27 cellular contexts compared by ENCODE assay signal in the genomic region with DNA sequence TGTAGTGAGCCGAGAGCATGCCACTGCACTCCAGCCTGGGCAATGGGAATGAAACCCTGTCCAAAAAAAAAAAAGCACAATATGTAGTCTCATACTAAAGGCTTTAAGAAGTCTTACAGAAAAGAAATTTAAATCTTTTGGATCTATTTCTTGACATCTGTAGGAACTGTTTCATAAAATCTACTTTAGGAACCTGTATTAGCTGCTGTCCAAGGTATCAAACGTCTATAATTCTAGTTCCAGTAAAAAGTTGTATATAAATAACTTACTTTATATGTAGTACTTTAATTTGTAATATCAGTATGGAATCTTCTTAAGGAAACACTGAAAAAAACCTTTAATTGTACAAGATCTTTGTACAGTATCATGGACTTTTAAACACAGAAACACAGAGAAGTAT.
"Had no signal": no experiment of that assay in that cellular context is flagged by ENCODE, and none has a peak within 500 bp of the region (broad histone marks: within the 10 kb centered on the region; RNA-seq: fewer than 3 reads in every experiment).

No MANE protein-coding gene starts in this region.

- DNase-seq: naive thymus-derived CD8-positive, alpha-beta T cell; nephron progenitor cell; nucleus accumbens; pancreas; psoas muscle; right cardiac atrium; right lobe of liver; sigmoid colon; small intestine; stimulated activated CD4-positive, alpha-beta T cell treated with anti-CD3 and anti-CD28 coated beads, Interleukin-15, amount 100 ng/mL, for 24 hours; stimulated activated CD4-positive, alpha-beta T cell treated with anti-CD3 and anti-CD28 coated beads, Interleukin-2, amount 100 ng/mL, for 24 hours; stimulated activated CD4-positive, alpha-beta T cell treated with anti-CD3 and anti-CD28 coated beads, Interleukin-2, amount 100 ng/mL, for 48 hours; stimulated activated CD4-positive, alpha-beta T cell treated with anti-CD3 and anti-CD28 coated beads, Interleukin-4, amount 100 ng/mL, for 24 hours; stimulated activated CD8-positive, alpha-beta memory T cell treated with anti-CD3 and anti-CD28 coated beads, Interleukin-4, amount 100 ng/mL, for 48 hours; stimulated activated naive CD4-positive, alpha-beta T cell; stimulated activated naive CD8-positive, alpha-beta T cell treated with anti-CD3 and anti-CD28 coated beads, Interleukin-15, amount 100 ng/mL, for 72 hours; stimulated activated naive CD8-positive, alpha-beta T cell treated with anti-CD3 and anti-CD28 coated beads, Interleukin-15, Interleukin-2, amounts not matched to agents 100 U/mL and 50 U/mL, for 24 hours; substantia nigra; thyroid gland; upper lobe of left lung had no signal

- H3K4me1 ChIP-seq: pancreas, psoas muscle, right lobe of liver, sigmoid colon, thyroid gland, tibial nerve, upper lobe of left lung, vagina had no signal

- FAIRE-seq: pancreas, small intestine, urothelium cell line had no signal

- H3K27me3 ChIP-seq: neutrophil, pancreas, right lobe of liver, sigmoid colon, thyroid gland, tibial nerve, upper lobe of left lung, vagina had no signal

- ATAC-seq: naive thymus-derived CD8-positive, alpha-beta T cell; natural killer cell treated with Interleukin-12 subunit alpha and Interleukin-12 subunit beta and Interleukin-15 and Interleukin-18, amount 100 ng/mL, for 72 hours; pancreas; psoas muscle; right cardiac atrium; right lobe of liver; stimulated activated memory B cell treated with anti-CD40 and anti-IgM and Interleukin-4, amounts not matched to agents 10 μg/mL and 1 μg/mL and 100 μg/mL, for 72 hours; stimulated activated naive CD8-positive, alpha-beta T cell treated with anti-CD3 and anti-CD28 coated beads, Interleukin-15, amount 100 ng/mL, for 72 hours; stimulated activated naive CD8-positive, alpha-beta T cell treated with anti-CD3 and anti-CD28 coated beads, Interleukin-15, Interleukin-2, amounts not matched to agents 100 U/mL and 50 U/mL, for 24 hours had no signal

- H3K4me3 ChIP-seq: pancreas, psoas muscle, right lobe of liver, sigmoid colon, thoracic aorta, thyroid gland, tibial nerve, upper lobe of left lung, vagina had no signal

- H3K27ac ChIP-seq: pancreas, psoas muscle, right lobe of liver, sigmoid colon, thoracic aorta, thyroid gland, tibial nerve, upper lobe of left lung, vagina had no signal

- H3K36me3 ChIP-seq: neutrophil, thyroid gland had no signal

- H3K9me3 ChIP-seq: neutrophil, thyroid gland had no signal
